Comparison of ENCODE assay signal across 9 cellular contexts in genomic region chr17:36657390-36657762, GRCh38. TPM values are rescaled to one million over a fixed set of nuclear protein-coding genes. Genes with fewer than 3 reads are reported as not detected.
A peak's percentile ranks its signal among the peaks of the same experiment; 100 is the strongest.
DNase-seq lines count a peak whose midpoint lies in the region; ATAC-seq and TF ChIP-seq lines count a peak whose summit lies in the region.
"Had no signal": no experiment of that assay in that cellular context is flagged by ENCODE, and none has a peak within 500 bp of the region (broad histone marks: within the 10 kb centered on the region; RNA-seq: fewer than 3 reads in every experiment).

No MANE protein-coding gene starts in this region.

- peaks cover 3% of the 10 kb centered on the region for H3K4me1 Mint-ChIP-seq in activated CD4-positive, alpha-beta T cell treated with anti-CD3 and anti-CD28 coated beads, Interleukin-2, amount 10 ng/mL, durations not matched to agents 24 days and 14 days
- no peaks in the 10 kb centered on the region for H3K4me1 Mint-ChIP-seq in central memory CD8-positive, alpha-beta T cell
- H3K4me1 Mint-ChIP-seq in stimulated activated naive B cell treated with anti-CD40 and anti-IgM and Interleukin-4, amounts not matched to agents 10 μg/mL and 1 μg/mL and 100 μg/mL, for 72 hours = peaks cover 12 to 13% of the 10 kb centered on the region in 2 donors

- H3K4me1 ChIP-seq in left lung (peaks cover 0 to 7% of the 10 kb centered on the region in 2 donors), aorta (ENCODE audit: control insufficient read depth in 1 of 2, insufficient read depth in 2 of 2, low read length in 2 of 2) (no peaks in the 10 kb centered on the region)

- DNase-seq in activated CD4-positive, alpha-beta T cell treated with anti-CD3 and anti-CD28 coated beads, Interleukin-2, amount 10 ng/mL, durations not matched to agents 24 days and 14 days = no peak
- DNase-seq in activated CD4-positive, alpha-beta T cell treated with anti-CD3 and anti-CD28 coated beads for 4 hours = no peak
- no peak for DNase-seq in central memory CD8-positive, alpha-beta T cell (ENCODE audit: low spot score in 2 of 2)
- DNase-seq in left lung = no peak
- DNase-seq in stimulated activated naive B cell treated with anti-CD40 and anti-IgM and Interleukin-4, amounts not matched to agents 10 μg/mL and 1 μg/mL and 100 μg/mL, for 72 hours = no peak
- DNase-seq in NCI-H2107 (lab: John Stamatoyannopoulos, UW) = no peak
- DNase-seq in aorta = no peak

- no peaks in the 10 kb centered on the region for H3K9me3 ChIP-seq in left lung
- no peaks in the 10 kb centered on the region for H3K9me3 ChIP-seq in aorta (ENCODE audit: control insufficient read depth, low read length)

- peak overlapping the region; percentile 66 for H3K4me3 Mint-ChIP-seq in activated CD4-positive, alpha-beta T cell treated with anti-CD3 and anti-CD28 coated beads, Interleukin-2, amount 10 ng/mL, durations not matched to agents 24 days and 14 days
- H3K4me3 Mint-ChIP-seq in central memory CD8-positive, alpha-beta T cell = peak overlapping the region; percentile 58
- peak overlapping the region; percentile 68 to 76 for H3K4me3 Mint-ChIP-seq in stimulated activated naive B cell treated with anti-CD40 and anti-IgM and Interleukin-4, amounts not matched to agents 10 μg/mL and 1 μg/mL and 100 μg/mL, for 72 hours

- intact Hi-C loops in activated CD4-positive, alpha-beta T cell treated with anti-CD3 and anti-CD28 coated beads, Interleukin-2, amount 10 ng/mL, durations not matched to agents 24 days and 14 days (cut with micrococcal nuclease) = no loop called here
- intact Hi-C loops in left lung (cut with DNase I) (no loop called here), aorta (cut with DNase I) (no loop called here)

- ATAC-seq in central memory CD8-positive, alpha-beta T cell (replicated peaks; ENCODE audit: extremely low read depth, poor library complexity, severe bottlenecking) = no peak
- ATAC-seq in left lung (peak; percentile 23), GM21576 (IDR thresholded peaks at IDR 0.05; ENCODE audit: unreplicated experiment) (no peak), aorta (ENCODE audit: low FRiP score) (no peak)
- ATAC-seq in stimulated activated naive B cell treated with anti-CD40 and anti-IgM and Interleukin-4, amounts not matched to agents 10 μg/mL and 1 μg/mL and 100 μg/mL, for 72 hours (replicated peaks) = peak; percentile 36 to 38
- ATAC-seq: activated CD4-positive, CD25-positive, alpha-beta regulatory T cell treated with anti-CD3 and anti-CD28 coated beads, Interleukin-2, amount 50 U/mL, for 24 hours had no signal

- peaks cover 7 to 93% of the 10 kb centered on the region in 2 donors for H3K27me3 ChIP-seq in left lung
- H3K27me3 ChIP-seq in aorta (ENCODE audit: control insufficient read depth in 1 of 2, insufficient read depth in 2 of 2, low read length in 1 of 2) = no peaks in the 10 kb centered on the region

- H3K9me3 Mint-ChIP-seq in activated CD4-positive, alpha-beta T cell treated with anti-CD3 and anti-CD28 coated beads, Interleukin-2, amount 10 ng/mL, durations not matched to agents 24 days and 14 days = no peaks in the 10 kb centered on the region
- H3K9me3 Mint-ChIP-seq in central memory CD8-positive, alpha-beta T cell = no peaks in the 10 kb centered on the region
- no peaks in the 10 kb centered on the region for H3K9me3 Mint-ChIP-seq in stimulated activated naive B cell treated with anti-CD40 and anti-IgM and Interleukin-4, amounts not matched to agents 10 μg/mL and 1 μg/mL and 100 μg/mL, for 72 hours

- TF ChIP-seq CTCF in left lung (IDR thresholded peaks at IDR 0.05) = no peak

- no peaks in the 10 kb centered on the region for H3K36me3 ChIP-seq in left lung
- H3K36me3 ChIP-seq in aorta (ENCODE audit: control insufficient read depth in 1 of 2, insufficient read depth in 2 of 2, low read length in 1 of 2) = no peaks in the 10 kb centered on the region

- peak overlapping the region; percentile 26 to 37 for H3K4me3 ChIP-seq in left lung
- H3K4me3 ChIP-seq in aorta (ENCODE audit: low read length in 2 of 2) = no peak overlapping the region

- 61 to 63% methylated on average over 24 to 25 of the region's 25 CpGs for WGBS in aorta, 2 donors

- peaks cover 49% of the 10 kb centered on the region for H3K27me3 Mint-ChIP-seq in activated CD4-positive, alpha-beta T cell treated with anti-CD3 and anti-CD28 coated beads, Interleukin-2, amount 10 ng/mL, durations not matched to agents 24 days and 14 days
- H3K27me3 Mint-ChIP-seq in central memory CD8-positive, alpha-beta T cell = peaks cover 79% of the 10 kb centered on the region
- H3K27me3 Mint-ChIP-seq in stimulated activated naive B cell treated with anti-CD40 and anti-IgM and Interleukin-4, amounts not matched to agents 10 μg/mL and 1 μg/mL and 100 μg/mL, for 72 hours = peaks cover 67 to 82% of the 10 kb centered on the region in 2 donors

- no peaks in the 10 kb centered on the region for H3K36me3 Mint-ChIP-seq in activated CD4-positive, alpha-beta T cell treated with anti-CD3 and anti-CD28 coated beads, Interleukin-2, amount 10 ng/mL, durations not matched to agents 24 days and 14 days (ENCODE audit: low read depth)
- H3K36me3 Mint-ChIP-seq in central memory CD8-positive, alpha-beta T cell (ENCODE audit: insufficient read depth) = no peaks in the 10 kb centered on the region
- no peaks in the 10 kb centered on the region for H3K36me3 Mint-ChIP-seq in stimulated activated naive B cell treated with anti-CD40 and anti-IgM and Interleukin-4, amounts not matched to agents 10 μg/mL and 1 μg/mL and 100 μg/mL, for 72 hours

- H3K27ac ChIP-seq in left lung (no peak overlapping the region), aorta (ENCODE audit: low read depth in 1 of 2, low read length in 2 of 2) (no peak overlapping the region)

- no peak overlapping the region for H3K27ac Mint-ChIP-seq in activated CD4-positive, alpha-beta T cell treated with anti-CD3 and anti-CD28 coated beads, Interleukin-2, amount 10 ng/mL, durations not matched to agents 24 days and 14 days
- H3K27ac Mint-ChIP-seq in central memory CD8-positive, alpha-beta T cell (ENCODE audit: low read depth) = no peak overlapping the region
- H3K27ac Mint-ChIP-seq in stimulated activated naive B cell treated with anti-CD40 and anti-IgM and Interleukin-4, amounts not matched to agents 10 μg/mL and 1 μg/mL and 100 μg/mL, for 72 hours = no peak overlapping the region

RNA-seq across cellular contexts. Expression of gene MRM1, which starts 56.0 kb away (rescaled TPM):
- 25.1 and 26.8 TPM in 2 replicates for total RNA-seq in activated CD4-positive, alpha-beta T cell treated with anti-CD3 and anti-CD28 coated beads, Interleukin-2, amount 10 ng/mL, durations not matched to agents 24 days and 14 days
- total RNA-seq in left lung = 1 to 10 TPM; 5.2 to 6.4 TPM
- 1 to 10 TPM; 2.7 to 3.6 TPM for total RNA-seq in aorta
- 1 to 10 TPM; 2.1 to 4.3 TPM for polyA plus RNA-seq in aorta

Comparison
In these comparisons a context has a peak if more than half of its experiments do, and no peak if none do; other contexts are left out.
1. ATAC-seq: peak in left lung (single experiment) and stimulated activated naive B cell treated with anti-CD40 and anti-IgM and Interleukin-4, amounts not matched to agents 10 μg/mL and 1 μg/mL and 100 μg/mL, for 72 hours (2 of 2); none in central memory CD8-positive, alpha-beta T cell (single experiment), GM21576 (single experiment) and aorta (single experiment).
2. H3K4me3 ChIP-seq: peak in left lung (2 of 2); none in aorta (0 of 2).
3. Peak in every context shown above with its lines, with median percentiles within 50 percentile points of each other: H3K4me3 Mint-ChIP-seq.